Comparison of ENCODE assay signal across 16 cellular contexts in the genomic region with DNA sequence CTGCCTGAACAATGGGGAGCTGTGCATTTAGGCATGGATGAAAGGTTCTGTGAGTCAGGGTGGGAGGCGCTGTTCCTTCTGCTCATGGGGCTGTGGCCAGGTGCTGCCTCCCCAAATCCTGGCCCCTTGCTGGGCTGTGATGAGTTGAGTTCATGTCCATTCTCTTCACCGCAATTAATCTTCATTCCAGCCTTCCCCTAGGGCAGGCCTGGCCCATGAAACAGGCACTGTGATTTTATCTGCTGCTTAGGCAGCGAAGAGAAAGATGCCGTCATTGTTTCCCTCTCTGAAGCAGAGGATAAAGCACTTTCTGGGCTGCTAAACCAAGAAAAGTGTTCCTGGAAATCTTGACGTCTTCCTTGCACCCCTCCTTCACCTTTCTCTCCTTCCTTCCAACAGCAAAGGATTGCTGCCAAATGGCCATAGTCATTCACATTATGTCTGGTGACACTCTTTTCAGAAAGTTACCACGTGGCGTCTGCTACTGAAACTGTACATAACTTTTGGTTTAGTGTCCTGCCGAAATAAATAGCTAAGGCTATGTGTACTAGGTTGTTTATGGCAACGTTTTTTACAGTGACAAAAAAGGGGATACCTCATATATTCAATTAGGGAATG.
A peak's percentile ranks its signal among the peaks of the same experiment; 100 is the strongest.
DNase-seq lines count a peak whose midpoint lies in the region; ATAC-seq and TF ChIP-seq lines count a peak whose summit lies in the region.
"Had no signal": no experiment of that assay in that cellular context is flagged by ENCODE, and none has a peak within 500 bp of the region (broad histone marks: within the 10 kb centered on the region; RNA-seq: fewer than 3 reads in every experiment).

No MANE protein-coding gene starts in this region.

- H2BK12ac ChIP-seq in neuronal stem cell (ENCODE audit: low read length), result no peak overlapping the region

- TF ChIP-seq CTCF in CD14-positive monocyte (IDR thresholded peaks at IDR 0.05) (no peak), gastroesophageal sphincter (IDR thresholded peaks at IDR 0.05) (no peak)

- no peak overlapping the region for H2BK5ac ChIP-seq in neuronal stem cell (ENCODE audit: low read length)

- H3K79me1 ChIP-seq in neuronal stem cell (ENCODE audit: low read depth, low read length), result no peaks in the 10 kb centered on the region

- no peak for TF ChIP-seq POLR2A in gastroesophageal sphincter (IDR thresholded peaks at IDR 0.05)

- peaks cover 80% of the 10 kb centered on the region for H3K4me1 Mint-ChIP-seq in CD14-positive monocyte

- H3K18ac ChIP-seq in neuronal stem cell (ENCODE audit: low read length), result no peak overlapping the region

- H3K23ac ChIP-seq in neuronal stem cell (ENCODE audit: low read depth, low read length, poor library complexity), result no peak overlapping the region

- H3K9me3 Mint-ChIP-seq in CD14-positive monocyte, result peaks cover 7 to 15% (median 11%) of the 10 kb centered on the region in 7 donors

- peaks cover 0 to 3% of the 10 kb centered on the region in 2 donors for H3K9me3 ChIP-seq in neuronal stem cell (replicated peaks in 1 of 2; ENCODE audit: control insufficient read depth in 2 of 2, insufficient read depth in 1 of 2, low read depth in 1 of 2, low read length in 2 of 2)
- H3K9me3 ChIP-seq in gastroesophageal sphincter, result no peaks in the 10 kb centered on the region
- H3K9me3 ChIP-seq: MG63 had no signal

- H3K27me3 Mint-ChIP-seq in CD14-positive monocyte (ENCODE audit: low read depth in 3 of 3), result peaks cover 0 to 1% (median 0%) of the 10 kb centered on the region in 3 donors

- peak overlapping the region in 4 of 7 donors; percentile 53 to 99 (median 96) for H3K27ac Mint-ChIP-seq in CD14-positive monocyte

- intact Hi-C loops in CD14-positive monocyte (cut with micrococcal nuclease), result loop anchor here (10.0 kb wide), 2 partner anchors 180 to 550 kb away; a partner anchor contains a TSS

- no peak overlapping the region for H3K4ac ChIP-seq in neuronal stem cell (ENCODE audit: low read length)

- no CpG with 5 or more reads among the region's 9 CpGs for WGBS in neuronal stem cell (ENCODE audit: extremely low coverage in 2 of 2, insufficient read length in 2 of 2, insufficient replicate concordance in 1 of 2), 2 donors
- WGBS in gastroesophageal sphincter (ENCODE audit: low coverage in 1 of 2), 2 donors, result 53% methylated on average over 7 of the region's 9 CpGs; no CpG with 5 or more reads in 1 of the 2 donors

- H3K4me3 ChIP-seq in neuronal stem cell (ENCODE audit: low read length in 2 of 2) (no peak overlapping the region), gastroesophageal sphincter (no peak overlapping the region)
- H3K4me3 ChIP-seq: GM23248, MG63 had no signal

- no peak overlapping the region for H2BK15ac ChIP-seq in neuronal stem cell (ENCODE audit: low read length)

- H3K27me3 ChIP-seq in neuronal stem cell (ENCODE audit: control insufficient read depth in 3 of 3, insufficient read depth in 3 of 3, low read depth in 1 of 3, low read length in 3 of 3), result no peaks in the 10 kb centered on the region
- no peaks in the 10 kb centered on the region for H3K27me3 ChIP-seq in gastroesophageal sphincter
- H3K27me3 ChIP-seq: MG63 had no signal

- no peak for TF ChIP-seq EP300 in gastroesophageal sphincter (IDR thresholded peaks at IDR 0.05)

- peak overlapping the region; percentile 37 for H2AFZ ChIP-seq in neuronal stem cell (ENCODE audit: low read length)
- H2AFZ ChIP-seq: GM23248 had no signal

- H4K91ac ChIP-seq in neuronal stem cell (ENCODE audit: low read depth, low read length, poor library complexity), result no peak overlapping the region

- H3K4me3 Mint-ChIP-seq in CD14-positive monocyte, result no peak overlapping the region

- H2AK5ac ChIP-seq in neuronal stem cell (ENCODE audit: low read depth, low read length), result peak overlapping the region; percentile 59

- no peaks in the 10 kb centered on the region for H3K36me3 ChIP-seq in neuronal stem cell (replicated peaks in 1 of 2; ENCODE audit: control insufficient read depth in 2 of 2, insufficient read depth in 2 of 2, low read length in 2 of 2)
- no peaks in the 10 kb centered on the region for H3K36me3 ChIP-seq in gastroesophageal sphincter
- H3K36me3 ChIP-seq: MG63 had no signal

- DNase-seq in CD14-positive monocyte (ENCODE audit: low spot score) (no peak), islet precursor cell (peak; percentile 71), neuronal stem cell (ENCODE audit: low spot score) (no peak), inferior parietal cortex (ENCODE audit: extremely low spot score) (no peak), GDM1 (lab: John Stamatoyannopoulos, UW) (no peak)
- DNase-seq: C1 segment of cervical spinal cord, DND-41, GM23248, Karpas-422, MG63, NCI-H1092, NCI-H524 treated with DMSO at 0.1 percent for 48 hours had no signal

- peaks cover 0 to 7% of the 10 kb centered on the region in 2 donors for H3K4me1 ChIP-seq in neuronal stem cell (ENCODE audit: control insufficient read depth in 2 of 2, insufficient read depth in 1 of 2, low read depth in 1 of 2, low read length in 2 of 2)
- peaks cover 5 to 36% (median 23%) of the 10 kb centered on the region in 3 donors for H3K4me1 ChIP-seq in gastroesophageal sphincter

- H4K8ac ChIP-seq in neuronal stem cell (ENCODE audit: low read depth, low read length), result no peak overlapping the region

- no peak overlapping the region for H3K9ac ChIP-seq in neuronal stem cell (ENCODE audit: low read depth, low read length, poor library complexity)
- H3K9ac ChIP-seq: GM23248 had no signal

- no peak overlapping the region for H3K27ac ChIP-seq in neuronal stem cell (replicated peaks; ENCODE audit: low read length)
- H3K27ac ChIP-seq in gastroesophageal sphincter, result peak overlapping the region in 2 of 4 donors; percentile 30 to 50
- H3K27ac ChIP-seq: GM23248 had no signal

- no peak for ATAC-seq in SK-N-SH treated with all-trans-retinoic acid at 6 μM for 48 hours
- ATAC-seq in HG02885 (IDR thresholded peaks at IDR 0.05; ENCODE audit: poor library complexity, unreplicated experiment), result no peak
- ATAC-seq in gastroesophageal sphincter, result no peak
- ATAC-seq: HepG2 had no signal

- no peak overlapping the region for H2BK120ac ChIP-seq in neuronal stem cell (ENCODE audit: low read depth, low read length)

- peaks cover 3 to 6% of the 10 kb centered on the region in 2 donors for H3K36me3 Mint-ChIP-seq in CD14-positive monocyte

- no peak overlapping the region for H3K14ac ChIP-seq in neuronal stem cell (ENCODE audit: low read length)

- H3K4me2 ChIP-seq in neuronal stem cell (ENCODE audit: insufficient read depth, low read length, poor library complexity, severe bottlenecking), result no peak overlapping the region

TF ChIP-seq in SK-N-SH treated with all-trans-retinoic acid at 6 μM for 48 hours, 23 proteins besides CTCF, POLR2A, EP300 and RAD21:
- TF ChIP-seq ZFP30 (CRISPR knock-in tag; IDR thresholded peaks at IDR 0.05) (no peak), SNAI2 (CRISPR knock-in tag; IDR thresholded peaks at IDR 0.05) (no peak), PPARA (CRISPR knock-in tag; IDR thresholded peaks at IDR 0.05; ENCODE audit: borderline replicate concordance) (no peak), ZFP3 (CRISPR knock-in tag; IDR thresholded peaks at IDR 0.05) (no peak), ZNF565 (CRISPR knock-in tag; conservative IDR thresholded peaks at IDR 0.05; ENCODE audit: low read depth) (no peak), TCF4 (CRISPR knock-in tag; IDR thresholded peaks at IDR 0.05; ENCODE audit: borderline replicate concordance) (peak; percentile 83; the same call in 1 of the 2 replicates)
- TF ChIP-seq, protein P1, sequence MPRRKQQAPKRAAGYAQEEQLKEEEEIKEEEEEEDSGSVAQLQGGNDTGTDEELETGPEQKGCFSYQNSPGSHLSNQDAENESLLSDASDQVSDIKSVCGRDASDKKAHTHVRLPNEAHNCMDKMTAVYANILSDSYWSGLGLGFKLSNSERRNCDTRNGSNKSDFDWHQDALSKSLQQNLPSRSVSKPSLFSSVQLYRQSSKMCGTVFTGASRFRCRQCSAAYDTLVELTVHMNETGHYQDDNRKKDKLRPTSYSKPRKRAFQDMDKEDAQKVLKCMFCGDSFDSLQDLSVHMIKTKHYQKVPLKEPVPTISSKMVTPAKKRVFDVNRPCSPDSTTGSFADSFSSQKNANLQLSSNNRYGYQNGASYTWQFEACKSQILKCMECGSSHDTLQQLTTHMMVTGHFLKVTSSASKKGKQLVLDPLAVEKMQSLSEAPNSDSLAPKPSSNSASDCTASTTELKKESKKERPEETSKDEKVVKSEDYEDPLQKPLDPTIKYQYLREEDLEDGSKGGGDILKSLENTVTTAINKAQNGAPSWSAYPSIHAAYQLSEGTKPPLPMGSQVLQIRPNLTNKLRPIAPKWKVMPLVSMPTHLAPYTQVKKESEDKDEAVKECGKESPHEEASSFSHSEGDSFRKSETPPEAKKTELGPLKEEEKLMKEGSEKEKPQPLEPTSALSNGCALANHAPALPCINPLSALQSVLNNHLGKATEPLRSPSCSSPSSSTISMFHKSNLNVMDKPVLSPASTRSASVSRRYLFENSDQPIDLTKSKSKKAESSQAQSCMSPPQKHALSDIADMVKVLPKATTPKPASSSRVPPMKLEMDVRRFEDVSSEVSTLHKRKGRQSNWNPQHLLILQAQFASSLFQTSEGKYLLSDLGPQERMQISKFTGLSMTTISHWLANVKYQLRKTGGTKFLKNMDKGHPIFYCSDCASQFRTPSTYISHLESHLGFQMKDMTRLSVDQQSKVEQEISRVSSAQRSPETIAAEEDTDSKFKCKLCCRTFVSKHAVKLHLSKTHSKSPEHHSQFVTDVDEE (CRISPR knock-in tag; IDR thresholded peaks at IDR 0.05), result peak; percentile 75; the same call in 1 of the 2 replicates
